9 cellular contexts compared by ENCODE assay signal in the genomic region with DNA sequence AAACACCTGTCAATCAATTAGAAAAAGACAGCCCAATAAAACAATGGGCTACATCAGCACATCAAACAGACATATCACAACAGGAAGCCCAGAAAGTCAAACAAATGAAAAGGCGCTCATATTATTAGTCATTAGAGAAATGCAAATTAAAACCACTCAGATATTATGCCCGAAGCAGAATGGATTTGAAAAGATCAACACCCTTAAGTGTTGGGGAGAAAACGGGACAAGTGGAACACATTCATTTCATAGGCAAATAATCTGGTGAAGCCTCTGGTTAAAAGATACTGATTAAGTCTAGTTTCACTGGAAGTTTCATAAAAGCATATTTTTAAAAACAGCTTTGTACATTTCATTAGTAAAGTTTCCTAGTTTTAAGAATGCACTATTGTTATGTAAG. TPM values are rescaled to one million over a fixed set of nuclear protein-coding genes. Genes with fewer than 3 reads are reported as not detected.
"Had no signal": no experiment of that assay in that cellular context is flagged by ENCODE, and none has a peak within 500 bp of the region (broad histone marks: within the 10 kb centered on the region; RNA-seq: fewer than 3 reads in every experiment).

No MANE protein-coding gene starts in this region.

- DNase-seq: GDM1, GF-D8 had no signal

- H3K4me3 ChIP-seq: GM12878 had no signal

- ATAC-seq: GM12878 had no signal

- FAIRE-seq: G401.6, GM12878, GM12891, GM12892, GM18507, GM19239 had no signal

RNA-seq across cellular contexts. Expression of a gene that starts 17.4 kb away (rescaled TPM):
- total RNA-seq: G401, GM12878 had no signal
- polyA plus RNA-seq: GM12878 had no signal

RNA-seq across cellular contexts. Expression of a gene that starts 38.1 kb away (rescaled TPM):
- total RNA-seq: GM12878 had no signal

RNA-seq across cellular contexts. Expression of a gene that starts 48.1 kb away (rescaled TPM):
- total RNA-seq: GM12878 had no signal
- polyA plus RNA-seq: GM12878 had no signal
